In genomic region chr2:113724010-113724409, GRCh38 we compare ENCODE assay signal across 27 cellular contexts.
"Had no signal": no experiment of that assay in that cellular context is flagged by ENCODE, and none has a peak within 500 bp of the region (broad histone marks: within the 10 kb centered on the region; RNA-seq: fewer than 3 reads in every experiment).

No MANE protein-coding gene starts in this region.

- H3K27me3 Mint-ChIP-seq: dendritic cell treated with granulocyte-macrophage colony-stimulating factor and Interleukin-4, amounts not matched to agents 40 ng/mL and 50 ng/mL, for 4 days; naive thymus-derived CD8-positive, alpha-beta T cell; stimulated activated memory B cell treated with anti-CD40 and anti-IgM and Interleukin-4, amounts not matched to agents 10 μg/mL and 1 μg/mL and 100 μg/mL, for 72 hours had no signal

- DNase-seq: activated CD4-positive, alpha-beta T cell treated with anti-CD3 and anti-CD28 coated beads for 4 hours; activated CD4-positive, alpha-beta T cell treated with anti-CD3 and anti-CD28 coated beads, Interleukin-2, amount 50 U/mL, for 48 hours; activated CD4-positive, CD25-positive, alpha-beta regulatory T cell; activated gamma-delta T cell; brain microvascular endothelial cell; caudate nucleus; effector CD8-positive, alpha-beta T cell; foreskin melanocyte; glutamatergic neuron; kidney glomerular epithelial cell; left lung; naive thymus-derived CD8-positive, alpha-beta T cell; stimulated activated CD4-positive, alpha-beta T cell treated with anti-CD3 and anti-CD28 coated beads, Interleukin-12 subunit alpha, Interleukin-12 subunit beta, amount 100 ng/mL, for 4 hours; stomach; T1000 had no signal

- H3K9me3 ChIP-seq: ascending aorta, left lung, prostate gland, stomach, suprapubic skin, tibial nerve had no signal

- H3K4me1 ChIP-seq: ascending aorta, left lung, prostate gland, stomach, suprapubic skin, tibial nerve had no signal

- H3K27ac Mint-ChIP-seq: activated naive CD4-positive, alpha-beta T cell treated with anti-CD3 and anti-CD28 coated beads, Interleukin-2, amount 50 U/mL, for 72 hours; activated T-helper 1 cell treated with anti-CD3 and anti-CD28 coated beads, Interleukin-12 subunit alpha, Interleukin-12 subunit beta, Interleukin-2, Interleukin-4 antibody, amounts not matched to agents 30 ng/mL and 10 ng/mL and 1 ng/mL, durations not matched to agents 14 hours and 24 hours and 36 hours; dendritic cell treated with granulocyte-macrophage colony-stimulating factor and Interleukin-4, amounts not matched to agents 40 ng/mL and 50 ng/mL, for 4 days; mesothelial cell of epicardium; stimulated activated memory B cell treated with anti-CD40 and anti-IgM and Interleukin-4, amounts not matched to agents 10 μg/mL and 1 μg/mL and 100 μg/mL, for 72 hours had no signal

- H3K27ac ChIP-seq: ascending aorta, brain microvascular endothelial cell, hepatocyte, left lung, prostate gland, stomach, suprapubic skin, tibial nerve had no signal

- H3K27me3 ChIP-seq: ascending aorta, brain microvascular endothelial cell, hepatocyte, left lung, stomach, suprapubic skin, tibial nerve had no signal

- H3K4me1 Mint-ChIP-seq: stimulated activated memory B cell treated with anti-CD40 and anti-IgM and Interleukin-4, amounts not matched to agents 10 μg/mL and 1 μg/mL and 100 μg/mL, for 72 hours had no signal

- ATAC-seq: activated naive CD4-positive, alpha-beta T cell treated with anti-CD3 and anti-CD28 coated beads, Interleukin-2, amount 50 U/mL, for 72 hours; esophagus mucosa; left lung; naive thymus-derived CD8-positive, alpha-beta T cell; stimulated activated memory B cell treated with anti-CD40 and anti-IgM and Interleukin-4, amounts not matched to agents 10 μg/mL and 1 μg/mL and 100 μg/mL, for 72 hours had no signal

- H3K36me3 ChIP-seq: prostate gland had no signal

- H3K4me3 ChIP-seq: ascending aorta, hepatocyte, left lung, prostate gland, stomach, suprapubic skin, tibial nerve had no signal

- H3K4me3 Mint-ChIP-seq: activated T-helper 1 cell treated with anti-CD3 and anti-CD28 coated beads, Interleukin-12 subunit alpha, Interleukin-12 subunit beta, Interleukin-2, Interleukin-4 antibody, amounts not matched to agents 30 ng/mL and 10 ng/mL and 1 ng/mL, durations not matched to agents 14 hours and 24 hours and 36 hours; dendritic cell treated with granulocyte-macrophage colony-stimulating factor and Interleukin-4, amounts not matched to agents 40 ng/mL and 50 ng/mL, for 4 days; mesothelial cell of epicardium; naive thymus-derived CD8-positive, alpha-beta T cell; stimulated activated memory B cell treated with anti-CD40 and anti-IgM and Interleukin-4, amounts not matched to agents 10 μg/mL and 1 μg/mL and 100 μg/mL, for 72 hours had no signal

- FAIRE-seq: endothelial cell of umbilical vein had no signal

- H3K9me3 Mint-ChIP-seq: activated naive CD4-positive, alpha-beta T cell treated with anti-CD3 and anti-CD28 coated beads, Interleukin-2, amount 50 U/mL, for 72 hours; activated T-helper 1 cell treated with anti-CD3 and anti-CD28 coated beads, Interleukin-12 subunit alpha, Interleukin-12 subunit beta, Interleukin-2, Interleukin-4 antibody, amounts not matched to agents 30 ng/mL and 10 ng/mL and 1 ng/mL, durations not matched to agents 14 hours and 24 hours and 36 hours; mesothelial cell of epicardium; naive thymus-derived CD8-positive, alpha-beta T cell; stimulated activated memory B cell treated with anti-CD40 and anti-IgM and Interleukin-4, amounts not matched to agents 10 μg/mL and 1 μg/mL and 100 μg/mL, for 72 hours had no signal
